ENCODE assay signal across 8 cellular contexts in the genomic region with DNA sequence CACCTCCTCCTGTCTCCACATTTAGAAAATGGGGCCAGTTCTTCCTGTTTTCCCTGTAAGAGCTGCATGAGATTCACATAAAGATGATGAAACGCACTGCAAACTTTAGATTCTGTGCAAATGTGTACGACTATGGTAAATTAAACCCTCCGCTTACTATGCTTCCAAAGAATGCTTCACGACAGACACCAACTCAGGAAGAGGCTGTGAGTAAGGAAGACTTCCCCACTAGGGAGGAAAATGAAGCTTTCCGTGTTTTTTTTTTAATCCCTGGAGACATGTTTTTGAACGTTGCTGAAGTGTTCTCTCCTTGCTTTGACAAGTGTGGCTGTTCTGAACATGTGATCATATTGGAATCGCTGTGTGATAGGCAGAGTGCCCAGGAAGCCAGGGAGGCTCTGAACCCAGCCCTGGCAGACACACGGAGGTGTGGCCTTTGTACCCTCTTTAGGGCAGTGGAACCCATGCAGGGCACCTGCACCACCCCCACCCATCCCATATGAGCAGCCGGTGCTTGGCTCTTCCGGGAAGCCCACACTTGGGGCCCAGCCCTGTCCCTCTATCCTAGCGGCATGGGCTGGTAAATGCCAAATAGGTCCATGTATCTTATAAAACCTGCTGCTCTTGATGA. TPM values are rescaled to one million over a fixed set of nuclear protein-coding genes. Genes with fewer than 3 reads are reported as not detected.
DNase-seq lines count a peak whose midpoint lies in the region; ATAC-seq and TF ChIP-seq lines count a peak whose summit lies in the region.

No MANE protein-coding gene starts in this region.

- H3K27ac Mint-ChIP-seq in activated naive CD4-positive, alpha-beta T cell treated with anti-CD3 and anti-CD28 coated beads, Interleukin-2, amount 50 U/mL, for 72 hours = peak overlapping the region; percentile 95 to 99

- no peaks in the 10 kb centered on the region for H4K20me1 ChIP-seq in BLaER1

- H3K4me1 ChIP-seq in BLaER1 = peaks cover 100% of the 10 kb centered on the region
- peaks cover 25 to 91% of the 10 kb centered on the region in 2 donors for H3K4me1 ChIP-seq in left lung

- H3K4me3 ChIP-seq in BLaER1 (peak overlapping the region; percentile 64), left lung (no peak overlapping the region)

- H3K9me3 ChIP-seq in BLaER1 (no peaks in the 10 kb centered on the region), left lung (no peaks in the 10 kb centered on the region)

- peak overlapping the region; percentile 96 for H3K4me2 ChIP-seq in BLaER1

- no peak for TF ChIP-seq CTCF in left lung (IDR thresholded peaks at IDR 0.05)

- H3K27me3 ChIP-seq in BLaER1 (no peaks in the 10 kb centered on the region), left lung (no peaks in the 10 kb centered on the region)

- intact Hi-C loops in left lung (cut with DNase I) = loop anchor here in 1 of 2 donors (10.0 kb wide), 1 partner anchor 79 kb away; no protein-coding TSS in a partner anchor

- DNase-seq in NCI-H2107 treated with DMSO at 0.1 percent for 48 hours (lab: John Stamatoyannopoulos, UW; ENCODE audit: unreplicated experiment) (peak; percentile 92), left lung (peak in 1 of 2 donors; percentile 60), AG20443 (ENCODE audit: low spot score) (no peak)
- DNase-seq in activated naive CD4-positive, alpha-beta T cell treated with anti-CD3 and anti-CD28 coated beads, Interleukin-2, amount 50 U/mL, for 72 hours (ENCODE audit: low spot score in 2 of 2) = peak; percentile 39 to 58

- H3K36me3 Mint-ChIP-seq in activated naive CD4-positive, alpha-beta T cell treated with anti-CD3 and anti-CD28 coated beads, Interleukin-2, amount 50 U/mL, for 72 hours = peaks cover 0 to 5% of the 10 kb centered on the region in 2 donors

- H3K27ac ChIP-seq in BLaER1 = peak overlapping the region; percentile 90
- peak overlapping the region; percentile 28 to 72 for H3K27ac ChIP-seq in left lung

- peak overlapping the region; percentile 84 for H3K9ac ChIP-seq in BLaER1

- H3K36me3 ChIP-seq in BLaER1 = no peaks in the 10 kb centered on the region
- H3K36me3 ChIP-seq in left lung = no peaks in the 10 kb centered on the region

- peak; percentile 3 to 40 for ATAC-seq in activated naive CD4-positive, alpha-beta T cell treated with anti-CD3 and anti-CD28 coated beads, Interleukin-2, amount 50 U/mL, for 72 hours
- ATAC-seq in left lung (peak; percentile 70), HG03439 (IDR thresholded peaks at IDR 0.05; ENCODE audit: unreplicated experiment) (no peak), HG03159 (IDR thresholded peaks at IDR 0.05; ENCODE audit: unreplicated experiment) (no peak), GM18909 (IDR thresholded peaks at IDR 0.05; ENCODE audit: poor library complexity, unreplicated experiment) (no peak)

- no peaks in the 10 kb centered on the region for H3K9me3 Mint-ChIP-seq in activated naive CD4-positive, alpha-beta T cell treated with anti-CD3 and anti-CD28 coated beads, Interleukin-2, amount 50 U/mL, for 72 hours

RNA-seq across cellular contexts. Expression of gene SYNE3, which starts 7.5 kb away (rescaled TPM):
- 10 to 100 TPM in 1 of 2 donors, 1 to 10 TPM in 1; 9.9 to 73.8 TPM for total RNA-seq in activated naive CD4-positive, alpha-beta T cell treated with anti-CD3 and anti-CD28 coated beads, Interleukin-2, amount 50 U/mL, for 72 hours
- 10 to 100 TPM; 11.1 to 25.4 TPM for total RNA-seq in left lung

RNA-seq across cellular contexts. Expression of gene GLRX5, which starts 10.9 kb away (rescaled TPM):
- 10 to 100 TPM; 36.0 to 45.9 TPM for total RNA-seq in activated naive CD4-positive, alpha-beta T cell treated with anti-CD3 and anti-CD28 coated beads, Interleukin-2, amount 50 U/mL, for 72 hours
- 10 to 100 TPM; 29.4 to 29.5 TPM for total RNA-seq in left lung

Comparison
In these comparisons a context has a peak if more than half of its experiments do, and no peak if none do; other contexts are left out.
1. ATAC-seq: peak in activated naive CD4-positive, alpha-beta T cell treated with anti-CD3 and anti-CD28 coated beads, Interleukin-2, amount 50 U/mL, for 72 hours (2 of 2) and left lung (single experiment); none in HG03439 (single experiment), HG03159 (single experiment) and GM18909 (single experiment).